Comparison of ENCODE assay signal across 8 cellular contexts in the genomic region with DNA sequence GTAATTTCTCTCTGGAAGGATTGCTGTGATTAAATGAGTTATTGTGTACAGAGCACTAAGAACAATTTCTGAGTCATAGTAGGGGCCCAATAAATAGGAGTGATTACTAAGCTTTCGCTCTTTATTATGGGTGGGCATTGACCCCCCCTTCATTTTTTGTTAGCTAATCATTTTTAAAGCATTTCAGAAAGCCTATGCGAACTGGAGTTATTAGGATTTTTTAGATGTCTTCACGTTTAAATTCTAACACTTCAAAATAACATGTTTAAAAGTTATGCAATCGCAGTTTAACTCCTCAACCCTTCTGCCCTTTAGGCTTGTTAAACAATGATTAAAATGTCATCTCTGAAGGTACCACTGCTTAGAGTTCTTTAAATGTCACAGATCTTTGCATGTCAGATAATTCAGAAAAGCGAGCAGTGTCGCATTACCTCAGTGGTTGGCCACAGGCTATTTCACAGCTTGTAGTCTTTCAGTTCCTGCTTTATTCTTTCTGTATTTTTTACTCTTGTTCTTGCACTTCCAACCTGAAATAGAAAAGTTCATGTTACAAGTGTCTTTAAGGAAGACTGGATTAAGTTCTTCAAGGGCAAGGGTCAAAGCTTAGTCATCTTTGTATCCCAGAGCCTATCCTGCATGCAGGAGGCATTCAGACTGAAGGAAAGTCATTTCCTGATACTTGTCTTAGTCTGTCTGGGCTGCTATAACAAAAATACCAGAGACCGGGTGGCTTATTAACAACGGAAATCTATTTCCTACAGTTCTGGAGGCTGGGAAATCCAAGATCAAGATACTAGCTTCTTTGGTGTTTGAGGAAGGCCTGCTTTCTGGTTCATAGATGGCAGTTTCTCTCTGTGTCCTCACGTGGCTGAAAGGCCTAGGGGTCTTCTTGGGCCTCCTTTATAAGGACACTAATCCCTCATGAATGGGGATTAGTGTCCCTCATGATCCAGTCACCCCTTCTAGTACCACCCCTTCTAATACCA.
DNase-seq lines count a peak whose midpoint lies in the region; ATAC-seq and TF ChIP-seq lines count a peak whose summit lies in the region.

No MANE protein-coding gene starts in this region.

- no peak for TF ChIP-seq POLR2A in GM18505 (IDR thresholded peaks at IDR 0.05; ENCODE audit: borderline replicate concordance, extremely low read depth, insufficient read depth, insufficient read length)

- H3K4me3 Mint-ChIP-seq in activated CD4-positive, alpha-beta memory T cell treated with anti-CD3 and anti-CD28 coated beads, Interleukin-2, amount 10 ng/mL, durations not matched to agents 7 days and 5 days: no peak overlapping the region
- H3K4me3 Mint-ChIP-seq in activated T-helper 17 cell treated with anti-CD3 and anti-CD28 coated beads, Interleukin-2, amount 50 U/mL, for 72 hours: no peak overlapping the region

- CTCF ChIA-PET in activated CD4-positive, alpha-beta memory T cell treated with anti-CD3 and anti-CD28 coated beads, Interleukin-2, amount 10 ng/mL, durations not matched to agents 7 days and 5 days (lab: Charles Lee): interaction anchor here (1.5 kb wide), 1 partner anchor 190 kb away, joined by 4 read pairs; no protein-coding TSS in a partner anchor

- no peak overlapping the region for H3K27ac Mint-ChIP-seq in activated CD4-positive, alpha-beta memory T cell treated with anti-CD3 and anti-CD28 coated beads, Interleukin-2, amount 10 ng/mL, durations not matched to agents 7 days and 5 days
- H3K27ac Mint-ChIP-seq in activated T-helper 17 cell treated with anti-CD3 and anti-CD28 coated beads, Interleukin-2, amount 50 U/mL, for 72 hours: no peak overlapping the region

- peaks cover 4% of the 10 kb centered on the region for H3K36me3 Mint-ChIP-seq in activated CD4-positive, alpha-beta memory T cell treated with anti-CD3 and anti-CD28 coated beads, Interleukin-2, amount 10 ng/mL, durations not matched to agents 7 days and 5 days (ENCODE audit: low read depth)
- H3K36me3 Mint-ChIP-seq in activated T-helper 17 cell treated with anti-CD3 and anti-CD28 coated beads, Interleukin-2, amount 50 U/mL, for 72 hours (ENCODE audit: low read depth): no peaks in the 10 kb centered on the region

- no peaks in the 10 kb centered on the region for H3K9me3 Mint-ChIP-seq in activated CD4-positive, alpha-beta memory T cell treated with anti-CD3 and anti-CD28 coated beads, Interleukin-2, amount 10 ng/mL, durations not matched to agents 7 days and 5 days
- H3K9me3 Mint-ChIP-seq in activated T-helper 17 cell treated with anti-CD3 and anti-CD28 coated beads, Interleukin-2, amount 50 U/mL, for 72 hours: no peaks in the 10 kb centered on the region

- POLR2A ChIA-PET in activated CD4-positive, alpha-beta memory T cell treated with anti-CD3 and anti-CD28 coated beads, Interleukin-2, amount 10 ng/mL, durations not matched to agents 7 days and 5 days (lab: Charles Lee): interaction anchor here (1.1 kb wide), 1 partner anchor 10 kb away, joined by 4 read pairs; no protein-coding TSS in a partner anchor

- no peaks in the 10 kb centered on the region for H3K27me3 Mint-ChIP-seq in activated CD4-positive, alpha-beta memory T cell treated with anti-CD3 and anti-CD28 coated beads, Interleukin-2, amount 10 ng/mL, durations not matched to agents 7 days and 5 days
- no peaks in the 10 kb centered on the region for H3K27me3 Mint-ChIP-seq in activated T-helper 17 cell treated with anti-CD3 and anti-CD28 coated beads, Interleukin-2, amount 50 U/mL, for 72 hours

- peak; percentile 89 for DNase-seq in HCEC 1CT
- DNase-seq in M059J (ENCODE audit: low read depth): peak; percentile 93
- DNase-seq in fibroblast of gingiva (ENCODE audit: low read depth): peak; percentile 50
- peak; percentile 69 for DNase-seq in smooth muscle cell of the brain vasculature (ENCODE audit: low read depth, low spot score)
- no peak for DNase-seq in COLO668 (lab: John Stamatoyannopoulos, UW; ENCODE audit: unreplicated experiment)
- DNase-seq in activated CD4-positive, alpha-beta memory T cell treated with anti-CD3 and anti-CD28 coated beads, Interleukin-2, amount 10 ng/mL, durations not matched to agents 7 days and 5 days: no peak

- peaks cover 57% of the 10 kb centered on the region for H3K4me1 Mint-ChIP-seq in activated CD4-positive, alpha-beta memory T cell treated with anti-CD3 and anti-CD28 coated beads, Interleukin-2, amount 10 ng/mL, durations not matched to agents 7 days and 5 days
- H3K4me1 Mint-ChIP-seq in activated T-helper 17 cell treated with anti-CD3 and anti-CD28 coated beads, Interleukin-2, amount 50 U/mL, for 72 hours: peaks cover 32% of the 10 kb centered on the region

- ATAC-seq in GM18505 (IDR thresholded peaks at IDR 0.05; ENCODE audit: unreplicated experiment): peak; percentile 67
- ATAC-seq in activated T-helper 17 cell treated with anti-CD3 and anti-CD28 coated beads, Interleukin-2, amount 50 U/mL, for 72 hours (replicated peaks): no peak

Comparison
In these comparisons a context has a peak if more than half of its experiments do, and no peak if none do; other contexts are left out.
1. DNase-seq: peak in HCEC 1CT (single experiment), M059J (single experiment), fibroblast of gingiva (single experiment) and smooth muscle cell of the brain vasculature (single experiment); none in COLO668 (single experiment) and activated CD4-positive, alpha-beta memory T cell treated with anti-CD3 and anti-CD28 coated beads, Interleukin-2, amount 10 ng/mL, durations not matched to agents 7 days and 5 days (single experiment).